Comparison of ENCODE assay signal across 6 cellular contexts in genomic region chr13:103514188-103514587, GRCh38.
"Had no signal": no experiment of that assay in that cellular context is flagged by ENCODE, and none has a peak within 500 bp of the region (broad histone marks: within the 10 kb centered on the region; RNA-seq: fewer than 3 reads in every experiment).

No MANE protein-coding gene starts in this region.

- DNase-seq: GDM1, GF-D8 had no signal

- FAIRE-seq: G401.6, GM12891, GM12892, GM18507 had no signal
